Comparison of ENCODE assay signal across 8 cellular contexts in genomic region chr22:41285820-41286638, GRCh38.
DNase-seq lines count a peak whose midpoint lies in the region; ATAC-seq and TF ChIP-seq lines count a peak whose summit lies in the region.

TSS of gene RANGAP1 (minus strand) at chr22:41286187. CDS start at chr22:41281044, 5,143 bp downstream.

- H3K4me1 Mint-ChIP-seq in activated naive CD4-positive, alpha-beta T cell treated with anti-CD3 and anti-CD28 coated beads, Interleukin-2, amount 50 U/mL, for 24 hours: peaks cover 31% of the 10 kb centered on the region

- no peaks in the 10 kb centered on the region for H3K27me3 Mint-ChIP-seq in activated naive CD4-positive, alpha-beta T cell treated with anti-CD3 and anti-CD28 coated beads, Interleukin-2, amount 50 U/mL, for 24 hours

- H3K4me3 Mint-ChIP-seq in activated naive CD4-positive, alpha-beta T cell treated with anti-CD3 and anti-CD28 coated beads, Interleukin-2, amount 50 U/mL, for 24 hours: peak within 1 kb of the TSS; percentile 94

- no peak for TF ChIP-seq CTCF in GM10266 (IDR thresholded peaks at IDR 0.05; ENCODE audit: control insufficient read depth, insufficient read depth, low read depth, missing control alignments)

- DNase-seq in GM10266 (ENCODE audit: extremely low spot score) (peak; percentile 97), NCI-H1092 (lab: John Stamatoyannopoulos, UW) (peak; percentile 98), germinal center (ENCODE audit: low spot score) (peak; percentile 98), non-pigmented ciliary epithelial cell (ENCODE audit: low read depth) (peak; percentile 90), superior temporal gyrus (ENCODE audit: extremely low spot score) (peak; percentile 100)

- H3K27ac Mint-ChIP-seq in activated naive CD4-positive, alpha-beta T cell treated with anti-CD3 and anti-CD28 coated beads, Interleukin-2, amount 50 U/mL, for 24 hours: peak within 1 kb of the TSS; percentile 94

- peaks cover 5% of the 10 kb centered on the region for H3K36me3 Mint-ChIP-seq in activated naive CD4-positive, alpha-beta T cell treated with anti-CD3 and anti-CD28 coated beads, Interleukin-2, amount 50 U/mL, for 24 hours

- ATAC-seq in HG02588 (IDR thresholded peaks at IDR 0.05; ENCODE audit: unreplicated experiment): peak; percentile 93
- ATAC-seq in SK-N-SH treated with all-trans-retinoic acid at 6 μM for 48 hours: peak; percentile 96

- H3K9me3 Mint-ChIP-seq in activated naive CD4-positive, alpha-beta T cell treated with anti-CD3 and anti-CD28 coated beads, Interleukin-2, amount 50 U/mL, for 24 hours: no peaks in the 10 kb centered on the region

TF ChIP-seq in SK-N-SH treated with all-trans-retinoic acid at 6 μM for 48 hours, 23 proteins besides CTCF, POLR2A, EP300 and RAD21:
- TF ChIP-seq ESRRG (CRISPR knock-in tag; IDR thresholded peaks at IDR 0.05) (no peak), TSHZ2 (CRISPR knock-in tag; IDR thresholded peaks at IDR 0.05) (no peak)

Comparison
In these comparisons a context has a peak if more than half of its experiments do, and no peak if none do; other contexts are left out.
1. Peak in every context shown above with its lines: DNase-seq and ATAC-seq.